Comparison of ENCODE assay signal across 1 cellular context in the genomic region with DNA sequence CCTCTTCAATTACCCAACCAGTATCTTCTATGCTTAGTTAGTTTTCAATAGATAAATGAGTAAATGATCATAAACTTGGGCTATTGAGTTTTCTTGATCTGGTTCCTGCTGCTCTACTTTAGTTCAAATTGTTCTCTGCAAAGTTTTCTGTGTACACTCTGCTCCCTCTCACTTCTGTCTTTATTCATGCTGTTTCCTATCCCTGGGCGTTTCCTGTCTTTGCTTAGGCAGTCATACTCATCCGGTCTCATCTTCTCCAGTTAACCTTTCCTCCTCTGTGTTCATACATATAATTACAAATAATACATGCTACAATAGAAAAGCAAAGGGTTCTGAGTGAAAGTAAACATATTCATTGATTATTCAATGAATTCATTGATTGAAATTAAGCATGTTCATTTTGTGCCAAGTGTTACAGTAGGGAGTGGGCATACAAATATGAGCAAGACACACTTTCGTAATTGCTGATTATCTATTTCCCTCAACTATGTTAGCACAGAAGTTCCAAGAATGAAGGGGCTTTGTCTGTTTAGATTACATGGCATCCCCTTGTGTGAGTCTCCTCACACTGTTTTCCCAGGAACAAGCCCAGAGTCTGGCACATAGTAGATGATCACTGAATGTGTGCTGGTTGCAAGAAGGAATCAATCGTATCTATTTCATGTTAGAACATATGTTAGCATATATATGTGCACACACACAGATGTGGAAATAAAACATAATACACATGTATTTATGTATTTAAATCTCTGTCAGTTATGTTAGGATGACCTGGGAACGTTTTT.
TF ChIP-seq lines count a peak whose summit lies in the region.

No MANE protein-coding gene starts in this region.

TF ChIP-seq in A549, 52 proteins besides CTCF, POLR2A, EP300 and RAD21 (continued from another document):
- TF ChIP-seq, protein P1, sequence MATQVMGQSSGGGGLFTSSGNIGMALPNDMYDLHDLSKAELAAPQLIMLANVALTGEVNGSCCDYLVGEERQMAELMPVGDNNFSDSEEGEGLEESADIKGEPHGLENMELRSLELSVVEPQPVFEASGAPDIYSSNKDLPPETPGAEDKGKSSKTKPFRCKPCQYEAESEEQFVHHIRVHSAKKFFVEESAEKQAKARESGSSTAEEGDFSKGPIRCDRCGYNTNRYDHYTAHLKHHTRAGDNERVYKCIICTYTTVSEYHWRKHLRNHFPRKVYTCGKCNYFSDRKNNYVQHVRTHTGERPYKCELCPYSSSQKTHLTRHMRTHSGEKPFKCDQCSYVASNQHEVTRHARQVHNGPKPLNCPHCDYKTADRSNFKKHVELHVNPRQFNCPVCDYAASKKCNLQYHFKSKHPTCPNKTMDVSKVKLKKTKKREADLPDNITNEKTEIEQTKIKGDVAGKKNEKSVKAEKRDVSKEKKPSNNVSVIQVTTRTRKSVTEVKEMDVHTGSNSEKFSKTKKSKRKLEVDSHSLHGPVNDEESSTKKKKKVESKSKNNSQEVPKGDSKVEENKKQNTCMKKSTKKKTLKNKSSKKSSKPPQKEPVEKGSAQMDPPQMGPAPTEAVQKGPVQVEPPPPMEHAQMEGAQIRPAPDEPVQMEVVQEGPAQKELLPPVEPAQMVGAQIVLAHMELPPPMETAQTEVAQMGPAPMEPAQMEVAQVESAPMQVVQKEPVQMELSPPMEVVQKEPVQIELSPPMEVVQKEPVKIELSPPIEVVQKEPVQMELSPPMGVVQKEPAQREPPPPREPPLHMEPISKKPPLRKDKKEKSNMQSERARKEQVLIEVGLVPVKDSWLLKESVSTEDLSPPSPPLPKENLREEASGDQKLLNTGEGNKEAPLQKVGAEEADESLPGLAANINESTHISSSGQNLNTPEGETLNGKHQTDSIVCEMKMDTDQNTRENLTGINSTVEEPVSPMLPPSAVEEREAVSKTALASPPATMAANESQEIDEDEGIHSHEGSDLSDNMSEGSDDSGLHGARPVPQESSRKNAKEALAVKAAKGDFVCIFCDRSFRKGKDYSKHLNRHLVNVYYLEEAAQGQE (IDR thresholded peaks at IDR 0.05), result no peak
- no peak for TF ChIP-seq RFX5 (IDR thresholded peaks at IDR 0.05)
- no peak for TF ChIP-seq ZNF302 (CRISPR knock-in tag; IDR thresholded peaks at IDR 0.05)
- TF ChIP-seq, protein P2, sequence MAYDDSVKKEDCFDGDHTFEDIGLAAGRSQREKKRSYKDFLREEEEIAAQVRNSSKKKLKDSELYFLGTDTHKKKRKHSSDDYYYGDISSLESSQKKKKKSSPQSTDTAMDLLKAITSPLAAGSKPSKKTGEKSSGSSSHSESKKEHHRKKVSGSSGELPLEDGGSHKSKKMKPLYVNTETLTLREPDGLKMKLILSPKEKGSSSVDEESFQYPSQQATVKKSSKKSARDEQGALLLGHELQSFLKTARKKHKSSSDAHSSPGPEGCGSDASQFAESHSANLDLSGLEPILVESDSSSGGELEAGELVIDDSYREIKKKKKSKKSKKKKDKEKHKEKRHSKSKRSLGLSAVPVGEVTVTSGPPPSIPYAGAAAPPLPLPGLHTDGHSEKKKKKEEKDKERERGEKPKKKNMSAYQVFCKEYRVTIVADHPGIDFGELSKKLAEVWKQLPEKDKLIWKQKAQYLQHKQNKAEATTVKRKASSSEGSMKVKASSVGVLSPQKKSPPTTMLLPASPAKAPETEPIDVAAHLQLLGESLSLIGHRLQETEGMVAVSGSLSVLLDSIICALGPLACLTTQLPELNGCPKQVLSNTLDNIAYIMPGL (CRISPR knock-in tag; IDR thresholded peaks at IDR 0.05; ENCODE audit: borderline replicate concordance), result no peak
- no peak for TF ChIP-seq MAZ (IDR thresholded peaks at IDR 0.05; ENCODE audit: borderline replicate concordance, low read depth, low read length)
